In genomic region chr17:78876954-78877517, GRCh38 we compare ENCODE assay signal across 10 cellular contexts. TPM values are rescaled to one million over a fixed set of nuclear protein-coding genes. Genes with fewer than 3 reads are reported as not detected.
DNase-seq lines count a peak whose midpoint lies in the region; FAIRE-seq and TF ChIP-seq lines count a peak whose summit lies in the region.
"Not testable (repeated sequence)": the region's sequence is repeated elsewhere in the genome, so short reads cannot be mapped to it uniquely, and the experiment has no call there.
"Had no signal": no experiment of that assay in that cellular context is flagged by ENCODE, and none has a peak within 500 bp of the region (broad histone marks: within the 10 kb centered on the region; RNA-seq: fewer than 3 reads in every experiment).

No MANE protein-coding gene starts in this region.

- CTCF ChIA-PET in HEK293 (lab: Yijun Ruan, JAX), result interaction anchor here (2.0 to 4.7 kb wide), 2 partner anchors 11 to 95 kb away, joined by 15 to 41 read pairs; no protein-coding TSS in a partner anchor
- CTCF ChIA-PET in endothelial cell of umbilical vein (lab: Charles Lee), result interaction anchor here (1.4 to 4.8 kb wide), 2 partner anchors 11 to 94 kb away, joined by 7 to 26 read pairs; no protein-coding TSS in a partner anchor

- H3K27ac Mint-ChIP-seq in brain, result peak overlapping the region in 3 of 5 experiments; percentile 28 to 87 (median 81)

- not testable (repeated sequence) for H3K9ac ChIP-seq in endothelial cell of umbilical vein (replicated peaks; ENCODE audit: extremely low read depth, insufficient read depth, low read length)

- POLR2A ChIA-PET in HEK293 (lab: Yijun Ruan, JAX), result interaction anchor here (0.6 kb wide), 1 partner anchor 23 kb away, joined by 3 read pairs; no protein-coding TSS in a partner anchor
- POLR2A ChIA-PET in endothelial cell of umbilical vein (lab: Charles Lee), result not testable (repeated sequence)

- not testable (repeated sequence) for TF ChIP-seq POLR2A in endothelial cell of umbilical vein (IDR thresholded peaks at IDR 0.05; ENCODE audit: low read depth, low read length); sigmoid colon (IDR thresholded peaks at IDR 0.05)

- 88 to 91% methylated on average over 8 of the region's 8 CpGs for WGBS in sigmoid colon, 2 donors

- H3K79me2 ChIP-seq in endothelial cell of umbilical vein (ENCODE audit: control insufficient read depth, insufficient read depth, low read length), result peaks cover 27% of the 10 kb centered on the region

- H3K4me3 ChIP-seq in HEK293 (ENCODE audit: low read depth, low read length); endothelial cell of umbilical vein (replicated peaks in 1 of 3; ENCODE audit: insufficient read depth in 1 of 3, low read depth in 1 of 3, low read length in 3 of 3); left ventricle myocardium inferior; sigmoid colon: not testable (repeated sequence)

- H3K9me3 ChIP-seq in HEK293 (ENCODE audit: control insufficient read depth, insufficient read depth, low read depth, low read length); endothelial cell of umbilical vein (replicated peaks; ENCODE audit: control insufficient read depth, insufficient read depth, low read length); left ventricle myocardium inferior (replicated peaks); sigmoid colon: not testable (repeated sequence)

- not testable (repeated sequence) for H2AFZ ChIP-seq in endothelial cell of umbilical vein (ENCODE audit: low read depth, low read length)

- not testable (repeated sequence) for H4K20me1 ChIP-seq in endothelial cell of umbilical vein (replicated peaks; ENCODE audit: control insufficient read depth, extremely low read depth, insufficient read depth, low read length)

- TF ChIP-seq CTCF in C4-2B (conservative IDR thresholded peaks at IDR 0.05); HEK293 (tag by site-specific recombination; IDR thresholded peaks at IDR 0.05); brain (conservative IDR thresholded peaks at IDR 0.05); endothelial cell of umbilical vein (IDR thresholded peaks at IDR 0.05; ENCODE audit: extremely low read depth in 1 of 2, insufficient read depth in 1 of 2, low read depth in 1 of 2, low read length in 2 of 2); left ventricle myocardium inferior (IDR thresholded peaks at IDR 0.05; ENCODE audit: borderline replicate concordance); sigmoid colon (IDR thresholded peaks at IDR 0.05): not testable (repeated sequence)

- H3K4me3 Mint-ChIP-seq in brain, result peak overlapping the region in 1 of 5 experiments; percentile 41

- H3K4me1 ChIP-seq in HEK293 (ENCODE audit: control insufficient read depth, insufficient read depth, low read length) (peaks cover 14% of the 10 kb centered on the region), endothelial cell of umbilical vein (ENCODE audit: control insufficient read depth, extremely low read depth, insufficient read depth, low read length) (peaks cover 45% of the 10 kb centered on the region), left ventricle myocardium inferior (peaks cover 96% of the 10 kb centered on the region), sigmoid colon (peaks cover 0 to 80% (median 77%) of the 10 kb centered on the region in 4 donors)

- not testable (repeated sequence) for H3K27me3 ChIP-seq in endothelial cell of umbilical vein (ENCODE audit: control insufficient read depth in 2 of 2, insufficient read depth in 2 of 2, low read length in 2 of 2); left ventricle myocardium inferior (ENCODE audit: low read depth); sigmoid colon

- intact Hi-C loops in endothelial cell of umbilical vein (cut with micrococcal nuclease); left ventricle myocardium inferior (cut with micrococcal nuclease); sigmoid colon (cut with DNase I): not testable (repeated sequence)

- peaks cover 40% of the 10 kb centered on the region for H3K36me3 Mint-ChIP-seq in brain

- TF ChIP-seq EP300 in sigmoid colon (IDR thresholded peaks at IDR 0.05), result not testable (repeated sequence)

- dilution Hi-C loops in endothelial cell of umbilical vein (cut with MboI; ENCODE audit: extremely low pct_ligation_motif_present, low sequenced_read_pairs), result not testable (repeated sequence)

- H3K9me1 ChIP-seq in endothelial cell of umbilical vein (replicated peaks; ENCODE audit: control insufficient read depth, extremely low read depth, insufficient read depth, low read length), result not testable (repeated sequence)

- H3K36me3 ChIP-seq in HEK293 (ENCODE audit: control insufficient read depth in 2 of 2, insufficient read depth in 1 of 2, low read length in 2 of 2); endothelial cell of umbilical vein (ENCODE audit: control insufficient read depth in 2 of 2, extremely low read depth in 1 of 2, insufficient read depth in 2 of 2, low read length in 2 of 2): not testable (repeated sequence)
- peaks cover 13% of the 10 kb centered on the region for H3K36me3 ChIP-seq in left ventricle myocardium inferior
- peaks cover 13 to 20% (median 16%) of the 10 kb centered on the region in 4 donors for H3K36me3 ChIP-seq in sigmoid colon

- peaks cover 80% of the 10 kb centered on the region for H3K4me1 Mint-ChIP-seq in brain

- peak overlapping the region; percentile 79 for H3K27ac ChIP-seq in C4-2B
- H3K27ac ChIP-seq in HEK293 (ENCODE audit: extremely low read depth, low read depth, low read length); endothelial cell of umbilical vein (ENCODE audit: insufficient read depth, low read depth, low read length): not testable (repeated sequence)
- H3K27ac ChIP-seq in left ventricle myocardium inferior (replicated peaks), result peak overlapping the region; percentile 99
- H3K27ac ChIP-seq in sigmoid colon, result peak overlapping the region in 3 of 4 donors; percentile 76 to 88 (median 81)
- peak overlapping the region; percentile 68 for H3K27ac ChIP-seq in temporal lobe (ENCODE audit: low read depth, low read length)

- H3K4me2 ChIP-seq in endothelial cell of umbilical vein (ENCODE audit: insufficient read depth, low read length), result not testable (repeated sequence)

- DNase-seq in NCI-H2171 (lab: John Stamatoyannopoulos, UW), result peak; percentile 91
- DNase-seq in endothelial cell of umbilical vein (ENCODE audit: low read depth, low spot score); left ventricle myocardium inferior; sigmoid colon: not testable (repeated sequence)

- peak; percentile 12 for FAIRE-seq in endothelial cell of umbilical vein (lab: Jason Lieb, UNC)

- not testable (repeated sequence) for H3K27me3 Mint-ChIP-seq in brain

- H3K9me3 Mint-ChIP-seq in brain, result not testable (repeated sequence)

- BruUV-seq in endothelial cell of umbilical vein (replicated peaks; lab: Mats Ljungman, UMichigan), result not testable (repeated sequence)

RNA-seq across cellular contexts. Expression of gene CEP295NL, which starts 26.0 kb away (rescaled TPM):
- polyA plus RNA-seq in brain (ENCODE audit: insufficient read depth, low read depth, low replicate concordance), result 0.20 TPM
- 3.6 and 8.3 TPM in 2 replicates for total RNA-seq in endothelial cell of umbilical vein
- polyA plus RNA-seq in endothelial cell of umbilical vein, result 0.10 and 0.13 TPM in 2 replicates
- 0.04 and 0.06 TPM in 2 replicates for polyA plus RNA-seq in endothelial cell of umbilical vein (2011; cell fraction: cytosol; rRNA removed)
- polyA plus RNA-seq in endothelial cell of umbilical vein (2011; cell fraction: nucleus; rRNA removed), result 2.2 and 2.6 TPM in 2 replicates
- polyA plus RNA-seq in endothelial cell of umbilical vein (2012), result 0.38 and 0.40 TPM in 2 replicates
- polyA minus RNA-seq in endothelial cell of umbilical vein, result 2.8 and 4.8 TPM in 2 replicates
- not detected for polyA minus RNA-seq in endothelial cell of umbilical vein (2011; cell fraction: cytosol; rRNA and poly(A)+ RNA removed)
- polyA minus RNA-seq in endothelial cell of umbilical vein (2011; cell fraction: nucleus; rRNA and poly(A)+ RNA removed), result 5.3 and 16.9 TPM in 2 replicates
- 0.55 TPM for total RNA-seq in left ventricle myocardium inferior
- 10 to 100 TPM in 1 of 4 donors, 1 to 10 TPM in 3; 1.3 to 13.8 (median 2.3) TPM for total RNA-seq in sigmoid colon
- under 1 TPM in 1 of 3 donors, not detected in 2; 0.89 TPM for polyA plus RNA-seq in sigmoid colon
- 1.7 TPM for total RNA-seq in temporal lobe
- total RNA-seq: GM12878, K562 had no signal
- polyA plus RNA-seq: GM12878, K562 had no signal

RNA-seq across cellular contexts. Expression of gene USP36, which starts 36.4 kb away (rescaled TPM):
- polyA plus RNA-seq in brain (ENCODE audit: insufficient read depth, low read depth, low replicate concordance), result 24.7 TPM
- 46.6 and 49.8 TPM in 2 replicates for total RNA-seq in endothelial cell of umbilical vein
- polyA plus RNA-seq in endothelial cell of umbilical vein, result 20.6 and 29.8 TPM in 2 replicates
- polyA plus RNA-seq in endothelial cell of umbilical vein (2011; cell fraction: cytosol; rRNA removed), result 16.2 TPM in 2 replicates
- 99.4 and 100 TPM in 2 replicates for polyA plus RNA-seq in endothelial cell of umbilical vein (2011; cell fraction: nucleus; rRNA removed)
- polyA plus RNA-seq in endothelial cell of umbilical vein (2012), result 37.7 and 49.1 TPM in 2 replicates
- 35.2 and 39.6 TPM in 2 replicates for polyA minus RNA-seq in endothelial cell of umbilical vein
- 23.9 TPM for polyA minus RNA-seq in endothelial cell of umbilical vein (2011; cell fraction: cytosol; rRNA and poly(A)+ RNA removed)
- polyA minus RNA-seq in endothelial cell of umbilical vein (2011; cell fraction: nucleus; rRNA and poly(A)+ RNA removed), result 41.5 and 45.4 TPM in 2 replicates
- total RNA-seq in left ventricle myocardium inferior, result 19.4 TPM
- 10 to 100 TPM; 18.5 to 49.3 (median 35.9) TPM for total RNA-seq in sigmoid colon
- polyA plus RNA-seq in sigmoid colon, result 10 to 100 TPM in 2 of 3 donors, 1 to 10 TPM in 1; 6.7 to 28.6 (median 13.8) TPM
- 17.9 TPM for total RNA-seq in temporal lobe

RNA-seq across cellular contexts. Expression of gene TIMP2, which starts 48.2 kb away (rescaled TPM):
- polyA plus RNA-seq in brain (ENCODE audit: insufficient read depth, low read depth, low replicate concordance) (314 TPM), endothelial cell of umbilical vein (115 and 138 TPM in 2 replicates), sigmoid colon (10 to 100 TPM; 16.4 to 58.8 (median 47.4) TPM)
- total RNA-seq in endothelial cell of umbilical vein (280 and 318 TPM in 2 replicates), left ventricle myocardium inferior (91.8 TPM), sigmoid colon (100 to 1,000 TPM; 142 to 227 (median 151) TPM), temporal lobe (70.6 TPM)
- 179 and 210 TPM in 2 replicates for polyA plus RNA-seq in endothelial cell of umbilical vein (2011; cell fraction: cytosol; rRNA removed)
- 89.1 and 95.1 TPM in 2 replicates for polyA plus RNA-seq in endothelial cell of umbilical vein (2011; cell fraction: nucleus; rRNA removed)
- polyA plus RNA-seq in endothelial cell of umbilical vein (2012), result 330 and 543 TPM in 2 replicates
- 124 and 137 TPM in 2 replicates for polyA minus RNA-seq in endothelial cell of umbilical vein
- polyA minus RNA-seq in endothelial cell of umbilical vein (2011; cell fraction: cytosol; rRNA and poly(A)+ RNA removed), result 27.8 TPM
- polyA minus RNA-seq in endothelial cell of umbilical vein (2011; cell fraction: nucleus; rRNA and poly(A)+ RNA removed), result 35.3 and 36.4 TPM in 2 replicates
- polyA plus RNA-seq: K562 had no signal
